ENCODE assay signal across 29 cellular contexts in genomic region chr2:16279641-16280040, GRCh38.
"Had no signal": no experiment of that assay in that cellular context is flagged by ENCODE, and none has a peak within 500 bp of the region (broad histone marks: within the 10 kb centered on the region; RNA-seq: fewer than 3 reads in every experiment).

No MANE protein-coding gene starts in this region.

- H3K79me2 ChIP-seq: parathyroid adenoma had no signal

- H3K4me3 Mint-ChIP-seq: naive thymus-derived CD8-positive, alpha-beta T cell; natural killer cell treated with Interleukin-12 subunit alpha and Interleukin-12 subunit beta and Interleukin-15 and Interleukin-18, amount 100 ng/mL, for 72 hours; nephron progenitor cell; neural progenitor cell; stimulated activated effector memory CD8-positive, alpha-beta T cell treated with anti-CD3 and anti-CD28 coated beads, Interleukin-12 subunit alpha, Interleukin-12 subunit beta, amount 100 ng/mL, for 72 hours; stimulated activated naive B cell treated with anti-CD40 and anti-IgM and Interleukin-4, amounts not matched to agents 10 μg/mL and 1 μg/mL and 100 μg/mL, for 72 hours; stimulated activated naive CD8-positive, alpha-beta T cell treated with anti-CD3 and anti-CD28 coated beads, Interleukin-15, Interleukin-2, amounts not matched to agents 100 ng/mL and 50 ng/mL, for 24 hours had no signal

- DNase-seq: naive thymus-derived CD8-positive, alpha-beta T cell; nephron progenitor cell; occipital lobe; ovary; posterior cingulate gyrus; psoas muscle; right cardiac atrium; right lobe of liver; sigmoid colon; small intestine; stimulated activated CD4-positive, alpha-beta T cell treated with anti-CD3 and anti-CD28 coated beads, Interleukin-15, amount 100 ng/mL, for 24 hours; stimulated activated CD4-positive, alpha-beta T cell treated with anti-CD3 and anti-CD28 coated beads, Interleukin-2, amount 100 ng/mL, for 24 hours; stimulated activated CD4-positive, alpha-beta T cell treated with anti-CD3 and anti-CD28 coated beads, Interleukin-2, amount 100 ng/mL, for 48 hours; stimulated activated CD4-positive, alpha-beta T cell treated with anti-CD3 and anti-CD28 coated beads, Interleukin-4, amount 100 ng/mL, for 24 hours; stimulated activated naive B cell treated with anti-CD40 and anti-IgM and Interleukin-4, amounts not matched to agents 10 μg/mL and 1 μg/mL and 100 μg/mL, for 72 hours; stimulated activated naive CD4-positive, alpha-beta T cell treated with Interleukin-2 at 50 U/mL for 16 hours; stomach; thyroid gland; trophoblast cell; upper lobe of left lung had no signal

- H3K9me3 ChIP-seq: ovary, psoas muscle, right lobe of liver, sigmoid colon, stomach, thoracic aorta, thyroid gland, tibial nerve, upper lobe of left lung, vagina had no signal

- H2AFZ ChIP-seq: neural progenitor cell, parathyroid adenoma had no signal

- H3K4me1 Mint-ChIP-seq: stimulated activated effector memory CD8-positive, alpha-beta T cell treated with anti-CD3 and anti-CD28 coated beads, Interleukin-12 subunit alpha, Interleukin-12 subunit beta, amount 100 ng/mL, for 72 hours; stimulated activated naive B cell treated with anti-CD40 and anti-IgM and Interleukin-4, amounts not matched to agents 10 μg/mL and 1 μg/mL and 100 μg/mL, for 72 hours had no signal

- H3K27ac ChIP-seq: neural progenitor cell, ovary, parathyroid adenoma, psoas muscle, right lobe of liver, sigmoid colon, stomach, thoracic aorta, thyroid gland, tibial nerve, upper lobe of left lung, vagina had no signal

- H3K4me2 ChIP-seq: neural progenitor cell had no signal

- H3K9me3 Mint-ChIP-seq: naive thymus-derived CD8-positive, alpha-beta T cell; natural killer cell treated with Interleukin-12 subunit alpha and Interleukin-12 subunit beta and Interleukin-15 and Interleukin-18, amount 100 ng/mL, for 72 hours; nephron progenitor cell; stimulated activated effector memory CD8-positive, alpha-beta T cell treated with anti-CD3 and anti-CD28 coated beads, Interleukin-12 subunit alpha, Interleukin-12 subunit beta, amount 100 ng/mL, for 72 hours; stimulated activated naive B cell treated with anti-CD40 and anti-IgM and Interleukin-4, amounts not matched to agents 10 μg/mL and 1 μg/mL and 100 μg/mL, for 72 hours; stimulated activated naive CD8-positive, alpha-beta T cell treated with anti-CD3 and anti-CD28 coated beads, Interleukin-15, Interleukin-2, amounts not matched to agents 100 ng/mL and 50 ng/mL, for 24 hours had no signal

- H3K36me3 Mint-ChIP-seq: naive thymus-derived CD8-positive, alpha-beta T cell; natural killer cell treated with Interleukin-12 subunit alpha and Interleukin-12 subunit beta and Interleukin-15 and Interleukin-18, amount 100 ng/mL, for 72 hours; stimulated activated effector memory CD8-positive, alpha-beta T cell treated with anti-CD3 and anti-CD28 coated beads, Interleukin-12 subunit alpha, Interleukin-12 subunit beta, amount 100 ng/mL, for 72 hours; stimulated activated naive B cell treated with anti-CD40 and anti-IgM and Interleukin-4, amounts not matched to agents 10 μg/mL and 1 μg/mL and 100 μg/mL, for 72 hours had no signal

- H3K27me3 ChIP-seq: neural progenitor cell, ovary, right lobe of liver, sigmoid colon, stomach, thyroid gland, tibial nerve, upper lobe of left lung, vagina had no signal

- H3K4me3 ChIP-seq: neural progenitor cell, ovary, psoas muscle, right lobe of liver, sigmoid colon, stomach, thoracic aorta, thyroid gland, tibial nerve, upper lobe of left lung, vagina had no signal

- H3K4me1 ChIP-seq: parathyroid adenoma, right lobe of liver, sigmoid colon, thyroid gland, tibial nerve, upper lobe of left lung, vagina had no signal

- H3K9ac ChIP-seq: neural progenitor cell, parathyroid adenoma had no signal

- H3K36me3 ChIP-seq: neural progenitor cell, ovary, right lobe of liver, sigmoid colon, stomach, thoracic aorta, thyroid gland, tibial nerve, upper lobe of left lung, vagina had no signal

- H3K27ac Mint-ChIP-seq: naive thymus-derived CD8-positive, alpha-beta T cell; natural killer cell treated with Interleukin-12 subunit alpha and Interleukin-12 subunit beta and Interleukin-15 and Interleukin-18, amount 100 ng/mL, for 72 hours; nephron progenitor cell; neural progenitor cell; progenitor cell of endocrine pancreas; stimulated activated effector memory CD8-positive, alpha-beta T cell treated with anti-CD3 and anti-CD28 coated beads, Interleukin-12 subunit alpha, Interleukin-12 subunit beta, amount 100 ng/mL, for 72 hours; stimulated activated naive B cell treated with anti-CD40 and anti-IgM and Interleukin-4, amounts not matched to agents 10 μg/mL and 1 μg/mL and 100 μg/mL, for 72 hours; stimulated activated naive CD8-positive, alpha-beta T cell treated with anti-CD3 and anti-CD28 coated beads, Interleukin-15, Interleukin-2, amounts not matched to agents 100 ng/mL and 50 ng/mL, for 24 hours had no signal
